Comparison of ENCODE assay signal across 8 cellular contexts in genomic region chr13:96051491-96051890, GRCh38. TPM values are rescaled to one million over a fixed set of nuclear protein-coding genes. Genes with fewer than 3 reads are reported as not detected.
"Had no signal": no experiment of that assay in that cellular context is flagged by ENCODE, and none has a peak within 500 bp of the region (broad histone marks: within the 10 kb centered on the region; RNA-seq: fewer than 3 reads in every experiment).

No MANE protein-coding gene starts in this region.

RNA-seq across cellular contexts. Expression of gene HS6ST3, which starts 38.4 kb away (rescaled TPM):
- total RNA-seq: activated B cell treated with CpG ODN at 0.5 μM for 24 hours; activated CD4-positive, alpha-beta memory T cell treated with anti-CD3 and anti-CD28 coated beads for 36 hours; activated naive CD4-positive, alpha-beta T cell treated with anti-CD3 and anti-CD28 coated beads for 36 hours; activated naive CD4-positive, alpha-beta T cell treated with anti-CD3 and anti-CD28 coated beads, Interleukin-2, amount 50 U/mL, for 72 hours; activated T-cell treated with anti-CD3 and anti-CD28 coated beads, Interleukin-2, amount 50 U/mL, for 4 hours; activated T-helper 1 cell treated with anti-CD3 and anti-CD28 coated beads, Interleukin-12 subunit alpha, Interleukin-12 subunit beta, Interleukin-2, Interleukin-4 antibody, amounts not matched to agents 30 ng/mL and 10 ng/mL and 1 ng/mL, durations not matched to agents 14 hours and 24 hours and 36 hours; T-cell; T-helper 17 cell had no signal
